7 cellular contexts compared by ENCODE assay signal in genomic region chr5:135089912-135090311, GRCh38. TPM values are rescaled to one million over a fixed set of nuclear protein-coding genes. Genes with fewer than 3 reads are reported as not detected.
"Had no signal": no experiment of that assay in that cellular context is flagged by ENCODE, and none has a peak within 500 bp of the region (broad histone marks: within the 10 kb centered on the region; RNA-seq: fewer than 3 reads in every experiment).

No MANE protein-coding gene starts in this region.

- H3K27ac Mint-ChIP-seq: GM23338, H9, HFFc6, IgD-negative memory B cell had no signal

- DNase-seq: H9, HCEC 1CT, HFFc6 had no signal

- H3K9me3 Mint-ChIP-seq: GM23338, H9, HFFc6, IgD-negative memory B cell had no signal

- H3K27ac ChIP-seq: HL-60 had no signal

- H3K4me3 Mint-ChIP-seq: GM23338, H9, HFFc6, IgD-negative memory B cell had no signal

- H3K4me3 ChIP-seq: GM23338 had no signal

- H3K4me1 Mint-ChIP-seq: IgD-negative memory B cell had no signal

RNA-seq across cellular contexts. Expression of gene PITX1, which starts 55.9 kb away (rescaled TPM):
- total RNA-seq: GM23338, H1, H9 had no signal
